18 cellular contexts compared by ENCODE assay signal in the genomic region with DNA sequence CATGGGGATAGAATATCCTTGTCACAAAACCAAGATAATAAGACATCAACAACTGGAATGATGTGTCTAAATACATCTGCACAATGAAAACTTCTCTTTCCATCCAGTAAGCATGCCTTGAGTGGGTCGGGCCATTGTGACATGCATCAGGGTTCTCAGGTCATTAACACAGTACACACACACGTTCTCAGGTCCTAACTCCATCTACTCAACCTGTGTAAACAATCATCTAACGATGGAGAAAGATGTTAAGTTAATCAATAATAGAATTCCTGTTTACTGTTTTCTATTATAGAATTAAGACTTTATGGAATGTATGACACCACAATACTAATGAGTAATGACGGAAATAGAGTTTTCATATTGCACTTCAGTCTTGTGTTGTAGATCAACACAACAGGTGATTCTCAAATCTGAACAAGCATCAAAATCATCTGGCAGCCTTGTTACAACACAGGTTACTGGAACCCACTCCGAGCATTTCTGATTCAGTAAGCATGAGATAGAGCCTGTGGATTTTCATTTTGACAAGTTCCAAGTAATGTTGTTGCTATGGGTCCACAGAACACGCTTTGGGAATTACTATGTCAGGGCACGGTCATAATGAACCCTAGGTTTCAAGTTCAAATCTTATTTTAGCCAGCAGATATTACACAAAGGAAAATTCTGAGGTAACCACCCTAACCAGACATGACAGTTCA. TPM values are rescaled to one million over a fixed set of nuclear protein-coding genes. Genes with fewer than 3 reads are reported as not detected.
"Had no signal": no experiment of that assay in that cellular context is flagged by ENCODE, and none has a peak within 500 bp of the region (broad histone marks: within the 10 kb centered on the region; RNA-seq: fewer than 3 reads in every experiment).

No MANE protein-coding gene starts in this region.

- ATAC-seq: body of pancreas; foreskin keratinocyte; stimulated activated naive B cell treated with anti-CD40 and anti-IgM and Interleukin-4, amounts not matched to agents 10 μg/mL and 1 μg/mL and 100 μg/mL, for 72 hours; WTC11 had no signal

- H3K27ac Mint-ChIP-seq: activated naive CD8-positive, alpha-beta T cell treated with anti-CD3 and anti-CD28 coated beads for 36 hours; nephron; stimulated activated naive B cell treated with anti-CD40 and anti-IgM and Interleukin-4, amounts not matched to agents 10 μg/mL and 1 μg/mL and 100 μg/mL, for 72 hours; WTC11 had no signal

- H3K27me3 Mint-ChIP-seq: activated naive CD8-positive, alpha-beta T cell treated with anti-CD3 and anti-CD28 coated beads for 36 hours; stimulated activated naive B cell treated with anti-CD40 and anti-IgM and Interleukin-4, amounts not matched to agents 10 μg/mL and 1 μg/mL and 100 μg/mL, for 72 hours had no signal

- DNase-seq: activated CD4-positive, alpha-beta T cell treated with anti-CD3 and anti-CD28 coated beads for 48 hours; activated CD8-positive, alpha-beta memory T cell treated with anti-CD3 and anti-CD28 coated beads for 24 hours; activated naive CD4-positive, alpha-beta T cell; activated naive CD8-positive, alpha-beta T cell treated with anti-CD3 and anti-CD28 coated beads for 36 hours; amniotic stem cell; body of pancreas; dorsolateral prefrontal cortex; foreskin keratinocyte; mammary epithelial cell; midbrain; nucleus accumbens; spleen; stimulated activated CD4-positive, alpha-beta T cell treated with anti-CD3 and anti-CD28 coated beads, Interleukin-4, amount 100 ng/mL, for 4 hours; stimulated activated naive B cell treated with anti-CD40 and anti-IgM and Interleukin-4, amounts not matched to agents 10 μg/mL and 1 μg/mL and 100 μg/mL, for 72 hours; SW 1271; thyroid gland had no signal

- H3K4me1 Mint-ChIP-seq: activated naive CD8-positive, alpha-beta T cell treated with anti-CD3 and anti-CD28 coated beads for 36 hours; stimulated activated naive B cell treated with anti-CD40 and anti-IgM and Interleukin-4, amounts not matched to agents 10 μg/mL and 1 μg/mL and 100 μg/mL, for 72 hours had no signal

- H3K4me3 Mint-ChIP-seq: activated naive CD8-positive, alpha-beta T cell treated with anti-CD3 and anti-CD28 coated beads for 36 hours; nephron; stimulated activated naive B cell treated with anti-CD40 and anti-IgM and Interleukin-4, amounts not matched to agents 10 μg/mL and 1 μg/mL and 100 μg/mL, for 72 hours; WTC11 had no signal

RNA-seq across cellular contexts. Expression of a gene that starts 40.3 kb away (rescaled TPM):
- total RNA-seq: foreskin keratinocyte had no signal
